In the genomic region with DNA sequence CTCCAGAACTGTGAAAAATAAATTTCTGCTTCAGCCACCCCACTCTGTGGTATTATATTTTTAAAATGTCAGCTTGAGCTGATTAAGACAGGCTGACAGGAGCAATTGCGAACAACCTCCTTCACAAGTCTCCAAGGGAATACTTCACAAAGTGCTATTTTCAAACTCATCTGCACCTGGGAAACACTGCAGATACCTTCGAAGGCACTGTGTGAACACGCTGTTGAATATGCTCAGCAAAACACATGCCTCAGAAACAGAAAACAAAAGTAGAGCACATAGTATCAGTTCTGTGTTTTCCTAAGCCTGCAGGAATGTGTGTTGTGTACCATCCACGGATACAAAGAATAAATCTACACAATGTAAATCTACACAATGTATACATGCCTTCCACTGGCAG, we compare ENCODE assay signal across 35 cellular contexts. TPM values are rescaled to one million over a fixed set of nuclear protein-coding genes. Genes with fewer than 3 reads are reported as not detected.
"Had no signal": no experiment of that assay in that cellular context is flagged by ENCODE, and none has a peak within 500 bp of the region (broad histone marks: within the 10 kb centered on the region; RNA-seq: fewer than 3 reads in every experiment).

No MANE protein-coding gene starts in this region.

- H3K4me3 Mint-ChIP-seq: activated B cell treated with CpG ODN at 0.5 μM for 24 hours; activated CD4-positive, alpha-beta memory T cell treated with anti-CD3 and anti-CD28 coated beads, Interleukin-2, amount 10 ng/mL, durations not matched to agents 7 days and 5 days; activated CD4-positive, alpha-beta T cell treated with anti-CD3 and anti-CD28 coated beads, Interleukin-2, amount 10 ng/mL, durations not matched to agents 7 days and 5 days; activated CD8-positive, alpha-beta memory T cell treated with anti-CD3 and anti-CD28 coated beads, Interleukin-2, amount 10 ng/mL, durations not matched to agents 7 days and 5 days; activated CD8-positive, alpha-beta T cell treated with anti-CD3 and anti-CD28 coated beads, Interleukin-2, amount 10 ng/mL, durations not matched to agents 7 days and 5 days; activated naive CD4-positive, alpha-beta T cell treated with anti-CD3 and anti-CD28 coated beads for 36 hours; activated naive CD8-positive, alpha-beta T cell treated with anti-CD3 and anti-CD28 coated beads for 36 hours; activated T-cell treated with anti-CD3 and anti-CD28 coated beads, Interleukin-2, amount 50 U/mL, for 24 hours; activated T-helper 1 cell treated with anti-CD3 and anti-CD28 coated beads, Interleukin-12 subunit alpha, Interleukin-12 subunit beta, Interleukin-2, Interleukin-4 antibody, amounts not matched to agents 30 ng/mL and 10 ng/mL and 1 ng/mL, durations not matched to agents 14 hours and 24 hours and 36 hours; activated T-helper 17 cell treated with anti-CD3 and anti-CD28 coated beads, Interleukin-2, amount 50 U/mL, for 72 hours; brain; T-cell; T-helper 2 cell treated with Interferon-gamma antibody and Interleukin-4, amounts not matched to agents 5 μg/mL and 100 μg/mL, for 36 hours had no signal

- H3K27me3 Mint-ChIP-seq: activated naive CD8-positive, alpha-beta T cell treated with anti-CD3 and anti-CD28 coated beads for 36 hours; activated T-cell treated with anti-CD3 and anti-CD28 coated beads, Interleukin-2, amount 50 U/mL, for 24 hours; activated T-helper 17 cell treated with anti-CD3 and anti-CD28 coated beads, Interleukin-2, amount 50 U/mL, for 72 hours; brain had no signal

- H3K36me3 ChIP-seq: cardiac muscle cell had no signal

- H3K27ac Mint-ChIP-seq: activated B cell treated with CpG ODN at 0.5 μM for 24 hours; activated CD4-positive, alpha-beta memory T cell treated with anti-CD3 and anti-CD28 coated beads, Interleukin-2, amount 10 ng/mL, durations not matched to agents 7 days and 5 days; activated CD4-positive, alpha-beta T cell treated with anti-CD3 and anti-CD28 coated beads, Interleukin-2, amount 10 ng/mL, durations not matched to agents 7 days and 5 days; activated CD8-positive, alpha-beta memory T cell treated with anti-CD3 and anti-CD28 coated beads, Interleukin-2, amount 10 ng/mL, durations not matched to agents 7 days and 5 days; activated CD8-positive, alpha-beta T cell treated with anti-CD3 and anti-CD28 coated beads, Interleukin-2, amount 10 ng/mL, durations not matched to agents 7 days and 5 days; activated naive CD4-positive, alpha-beta T cell treated with anti-CD3 and anti-CD28 coated beads for 36 hours; activated naive CD4-positive, alpha-beta T cell treated with anti-CD3 and anti-CD28 coated beads, Interleukin-2, amount 50 U/mL, for 72 hours; activated naive CD8-positive, alpha-beta T cell treated with anti-CD3 and anti-CD28 coated beads for 36 hours; activated T-cell treated with anti-CD3 and anti-CD28 coated beads, Interleukin-2, amount 50 U/mL, for 24 hours; activated T-helper 1 cell treated with anti-CD3 and anti-CD28 coated beads, Interleukin-12 subunit alpha, Interleukin-12 subunit beta, Interleukin-2, Interleukin-4 antibody, amounts not matched to agents 30 ng/mL and 10 ng/mL and 1 ng/mL, durations not matched to agents 14 hours and 24 hours and 36 hours; activated T-helper 17 cell treated with anti-CD3 and anti-CD28 coated beads, Interleukin-2, amount 50 U/mL, for 72 hours; brain; T-cell; T-helper 2 cell treated with Interferon-gamma antibody and Interleukin-4, amounts not matched to agents 5 μg/mL and 100 μg/mL, for 36 hours had no signal

- H3K9me3 Mint-ChIP-seq: activated B cell treated with CpG ODN at 0.5 μM for 24 hours; activated CD4-positive, alpha-beta memory T cell treated with anti-CD3 and anti-CD28 coated beads, Interleukin-2, amount 10 ng/mL, durations not matched to agents 7 days and 5 days; activated CD4-positive, alpha-beta T cell treated with anti-CD3 and anti-CD28 coated beads, Interleukin-2, amount 10 ng/mL, durations not matched to agents 7 days and 5 days; activated naive CD4-positive, alpha-beta T cell treated with anti-CD3 and anti-CD28 coated beads for 36 hours; activated naive CD4-positive, alpha-beta T cell treated with anti-CD3 and anti-CD28 coated beads, Interleukin-2, amount 50 U/mL, for 72 hours; activated naive CD8-positive, alpha-beta T cell treated with anti-CD3 and anti-CD28 coated beads for 36 hours; activated T-cell treated with anti-CD3 and anti-CD28 coated beads, Interleukin-2, amount 50 U/mL, for 24 hours; activated T-helper 1 cell treated with anti-CD3 and anti-CD28 coated beads, Interleukin-12 subunit alpha, Interleukin-12 subunit beta, Interleukin-2, Interleukin-4 antibody, amounts not matched to agents 30 ng/mL and 10 ng/mL and 1 ng/mL, durations not matched to agents 14 hours and 24 hours and 36 hours; activated T-helper 17 cell treated with anti-CD3 and anti-CD28 coated beads, Interleukin-2, amount 50 U/mL, for 72 hours; brain; T-helper 2 cell treated with Interferon-gamma antibody and Interleukin-4, amounts not matched to agents 5 μg/mL and 100 μg/mL, for 36 hours had no signal

- DNase-seq: activated B cell treated with CpG ODN at 0.5 μM for 24 hours; activated CD4-positive, alpha-beta memory T cell treated with anti-CD3 and anti-CD28 coated beads, Interleukin-2, amount 10 ng/mL, durations not matched to agents 7 days and 5 days; activated CD4-positive, alpha-beta T cell treated with anti-CD3 and anti-CD28 coated beads for 48 hours; activated CD4-positive, alpha-beta T cell treated with anti-CD3 and anti-CD28 coated beads, Interleukin-2, amount 10 ng/mL, durations not matched to agents 7 days and 5 days; activated CD4-positive, alpha-beta T cell treated with anti-CD3 and anti-CD28 coated beads, Interleukin-2, amount 50 U/mL, for 48 hours; activated CD4-positive, CD25-positive, alpha-beta regulatory T cell treated with anti-CD3 and anti-CD28 coated beads, Interleukin-2, amount 50 U/mL, for 72 hours; activated CD8-positive, alpha-beta memory T cell treated with anti-CD3 and anti-CD28 coated beads for 24 hours; activated CD8-positive, alpha-beta memory T cell treated with anti-CD3 and anti-CD28 coated beads, Interleukin-2, amount 10 ng/mL, durations not matched to agents 7 days and 5 days; activated CD8-positive, alpha-beta memory T cell treated with anti-CD3 and anti-CD28 coated beads, Interleukin-2, amount 50 U/mL, for 48 hours; activated CD8-positive, alpha-beta T cell treated with anti-CD3 and anti-CD28 coated beads, Interleukin-2, amount 10 ng/mL, durations not matched to agents 7 days and 5 days; activated effector memory CD4-positive, alpha-beta T cell treated with anti-CD3 and anti-CD28 coated beads, Interleukin-2, amount 50 U/mL, for 16 hours; activated gamma-delta T cell treated with Interleukin-2 at 50 U/mL for 16 hours; activated naive CD4-positive, alpha-beta T cell; activated naive CD4-positive, alpha-beta T cell treated with anti-CD3 and anti-CD28 coated beads for 36 hours; activated naive CD4-positive, alpha-beta T cell treated with anti-CD3 and anti-CD28 coated beads, Interleukin-2, amount 50 U/mL, for 16 hours; activated naive CD8-positive, alpha-beta T cell treated with anti-CD3 and anti-CD28 coated beads for 36 hours; activated T-cell treated with anti-CD3 and anti-CD28 coated beads, Interleukin-2, amount 50 U/mL, for 24 hours; activated T-cell treated with anti-CD3 and anti-CD28 coated beads, Interleukin-2, amount 50 U/mL, for 48 hours; amygdala; anterior cingulate cortex; central memory CD4-positive, alpha-beta T cell; T-cell; T-helper 2 cell; T-helper 9 cell had no signal

- H3K27me3 ChIP-seq: ascending aorta, cardiac muscle cell had no signal

- H3K36me3 Mint-ChIP-seq: activated CD8-positive, alpha-beta memory T cell treated with anti-CD3 and anti-CD28 coated beads, Interleukin-2, amount 10 ng/mL, durations not matched to agents 7 days and 5 days; activated naive CD4-positive, alpha-beta T cell treated with anti-CD3 and anti-CD28 coated beads, Interleukin-2, amount 50 U/mL, for 72 hours; activated naive CD8-positive, alpha-beta T cell treated with anti-CD3 and anti-CD28 coated beads for 36 hours; brain had no signal

- H3K4me3 ChIP-seq: ascending aorta, cardiac muscle cell had no signal

- ATAC-seq: activated CD8-positive, alpha-beta memory T cell treated with anti-CD3 and anti-CD28 coated beads, Interleukin-2, amount 10 ng/mL, durations not matched to agents 7 days and 5 days; activated CD8-positive, alpha-beta T cell treated with anti-CD3 and anti-CD28 coated beads, Interleukin-2, amount 10 ng/mL, durations not matched to agents 7 days and 5 days; activated naive CD4-positive, alpha-beta T cell treated with anti-CD3 and anti-CD28 coated beads, Interleukin-2, amount 50 U/mL, for 72 hours; activated T-helper 17 cell treated with anti-CD3 and anti-CD28 coated beads, Interleukin-2, amount 50 U/mL, for 72 hours; T-cell had no signal

- H3K4me1 Mint-ChIP-seq: activated B cell treated with CpG ODN at 0.5 μM for 24 hours; activated CD4-positive, alpha-beta memory T cell treated with anti-CD3 and anti-CD28 coated beads, Interleukin-2, amount 10 ng/mL, durations not matched to agents 7 days and 5 days had no signal

- H3K27ac ChIP-seq: cardiac muscle cell, VCaP had no signal

- H3K9me3 ChIP-seq: ascending aorta had no signal

RNA-seq across cellular contexts. Expression of gene TSHB, which starts 49.1 kb away (rescaled TPM):
- total RNA-seq: activated B cell treated with CpG ODN at 0.5 μM for 24 hours; activated CD4-positive, alpha-beta memory T cell treated with anti-CD3 and anti-CD28 coated beads, Interleukin-2, amount 10 ng/mL, durations not matched to agents 7 days and 5 days; activated CD4-positive, alpha-beta T cell treated with anti-CD3 and anti-CD28 coated beads, Interleukin-2, amount 10 ng/mL, durations not matched to agents 7 days and 5 days; activated CD8-positive, alpha-beta memory T cell treated with anti-CD3 and anti-CD28 coated beads, Interleukin-2, amount 10 ng/mL, durations not matched to agents 7 days and 5 days; activated CD8-positive, alpha-beta T cell treated with anti-CD3 and anti-CD28 coated beads, Interleukin-2, amount 10 ng/mL, durations not matched to agents 7 days and 5 days; activated naive CD4-positive, alpha-beta T cell treated with anti-CD3 and anti-CD28 coated beads for 36 hours; activated naive CD4-positive, alpha-beta T cell treated with anti-CD3 and anti-CD28 coated beads, Interleukin-2, amount 50 U/mL, for 72 hours; activated naive CD8-positive, alpha-beta T cell treated with anti-CD3 and anti-CD28 coated beads for 36 hours; activated T-helper 1 cell treated with anti-CD3 and anti-CD28 coated beads, Interleukin-12 subunit alpha, Interleukin-12 subunit beta, Interleukin-2, Interleukin-4 antibody, amounts not matched to agents 30 ng/mL and 10 ng/mL and 1 ng/mL, durations not matched to agents 14 hours and 24 hours and 36 hours; activated T-helper 17 cell treated with anti-CD3 and anti-CD28 coated beads, Interleukin-2, amount 50 U/mL, for 72 hours; ascending aorta; bronchial epithelial cell; cardiac muscle cell; T-cell; T-helper 1 cell treated with Interleukin-12 subunit alpha and Interleukin-12 subunit beta and Interleukin-4 antibody, amounts not matched to agents 30 ng/mL and 1 ng/mL, for 36 hours had no signal
- polyA plus RNA-seq: adipose tissue, cardiac muscle cell had no signal
